In genomic region chr4:53705972-53706371, GRCh38 we compare ENCODE assay signal across 12 cellular contexts.
DNase-seq lines count a peak whose midpoint lies in the region; ATAC-seq, FAIRE-seq and TF ChIP-seq lines count a peak whose summit lies in the region.
"Had no signal": no experiment of that assay in that cellular context is flagged by ENCODE, and none has a peak within 500 bp of the region (broad histone marks: within the 10 kb centered on the region; RNA-seq: fewer than 3 reads in every experiment).

No MANE protein-coding gene starts in this region.

- DNase-seq in K562 (ENCODE audit: extremely low read depth in 1 of 4, low spot score in 3 of 4) (no peak), mesenteric fat pad (ENCODE audit: low spot score) (no peak), caudate nucleus (lab: John Stamatoyannopoulos, UW) (no peak), NCI-H1048 (lab: John Stamatoyannopoulos, UW) (no peak)
- no peak for DNase-seq in CD8-positive, alpha-beta memory T cell
- DNase-seq: H9, Peyer's patch had no signal

- no peak for TF ChIP-seq POLR2A in K562 (conservative IDR thresholded peaks at IDR 0.05)

- in situ Hi-C loops in K562 (cut with MboI), result loop anchor here (5.0 kb wide), 1 partner anchor 521 kb away; the partner anchor contains the start of gene PDGFRA

- H3K4me3 ChIP-seq in ACC112 (ENCODE audit: low read depth, low read length) (no peak overlapping the region), K562 (no peak overlapping the region)
- no peak overlapping the region for H3K4me3 ChIP-seq in CD8-positive, alpha-beta memory T cell (ENCODE audit: low read length)
- H3K4me3 ChIP-seq: Peyer's patch had no signal

- TF ChIP-seq EP300 in K562 (IDR thresholded peaks at IDR 0.05; ENCODE audit: low read length), result no peak

- no peaks in the 10 kb centered on the region for H3K9me1 ChIP-seq in K562 (ENCODE audit: control insufficient read depth, insufficient read depth, low read length)

- H3K27ac ChIP-seq in ACC112 (ENCODE audit: low read depth, low read length) (no peak overlapping the region), K562 (ENCODE audit: extremely low read depth, low read depth, low read length) (no peak overlapping the region), caudate nucleus (ENCODE audit: low read depth, low read length) (no peak overlapping the region)
- no peak overlapping the region for H3K27ac ChIP-seq in CD8-positive, alpha-beta memory T cell (ENCODE audit: low read depth, low read length)

- peaks cover 34 to 50% (median 37%) of the 10 kb centered on the region in 3 donors for H3K4me1 Mint-ChIP-seq in IgD-negative memory B cell
- H3K4me1 Mint-ChIP-seq in nephron, result peaks cover 33% of the 10 kb centered on the region
- peaks cover 5 to 12% (median 6%) of the 10 kb centered on the region in 3 donors for H3K4me1 Mint-ChIP-seq in CD8-positive, alpha-beta memory T cell

- no TSS peak for BruUV-seq in K562 (replicated peaks; lab: Mats Ljungman, UMichigan)

- peaks cover 48% of the 10 kb centered on the region for H3K4me1 ChIP-seq in ACC112 (ENCODE audit: control insufficient read depth, insufficient read depth, low read length, unreplicated experiment)
- H3K4me1 ChIP-seq in K562 (replicated peaks in 1 of 2; ENCODE audit: control insufficient read depth in 2 of 2, insufficient read depth in 2 of 2, low read length in 2 of 2), result no peaks in the 10 kb centered on the region; a peak in 1 of 5 replicates
- H3K4me1 ChIP-seq in CD8-positive, alpha-beta memory T cell (ENCODE audit: insufficient read depth, low read length), result no peaks in the 10 kb centered on the region
- H3K4me1 ChIP-seq: Caco-2 had no signal

- H3K79me2 ChIP-seq in ACC112 (ENCODE audit: control insufficient read depth, insufficient read depth, low read length, unreplicated experiment) (no peaks in the 10 kb centered on the region), K562 (ENCODE audit: control insufficient read depth, insufficient read depth, low read length) (no peaks in the 10 kb centered on the region)

- no peak for TF ChIP-seq RAD21 in K562 (CRISPR knock-in tag; conservative IDR thresholded peaks at IDR 0.05 in 1 of 2, IDR thresholded peaks at IDR 0.05 in 1 of 2)

- H3K9me3 Mint-ChIP-seq in IgD-negative memory B cell (no peaks in the 10 kb centered on the region), nephron (no peaks in the 10 kb centered on the region)
- H3K9me3 Mint-ChIP-seq in CD8-positive, alpha-beta memory T cell, result no peaks in the 10 kb centered on the region
- H3K9me3 Mint-ChIP-seq: H9 had no signal

- intact Hi-C loops in K562 (cut with micrococcal nuclease), result loop anchor here (5.0 kb wide), 1 partner anchor 526 kb away; no protein-coding TSS in a partner anchor

- H3K4me2 ChIP-seq in K562 (ENCODE audit: insufficient read depth, low read length), result no peak overlapping the region

- POLR2A ChIA-PET in K562 (lab: Yijun Ruan, JAX), result interaction anchor here (0.6 kb wide), 1 partner anchor 9 kb away, joined by 3 read pairs; no protein-coding TSS in a partner anchor
- POLR2A ChIA-PET in CD8-positive, alpha-beta memory T cell (lab: Charles Lee), result no interaction called here

- WGBS in K562 (ENCODE audit: insufficient coverage, low coverage, missing lambda C conversion rate), result 0% methylated on average over 4 of the region's 4 CpGs

- no peaks in the 10 kb centered on the region for H4K20me1 ChIP-seq in K562 (replicated peaks; ENCODE audit: control insufficient read depth, insufficient read depth, low read length)

- TF ChIP-seq CTCF in K562 (IDR thresholded peaks at IDR 0.05 in 2 of 3, conservative IDR thresholded peaks at IDR 0.05 in 1 of 3; ENCODE audit: insufficient read depth in 2 of 3, low read depth in 1 of 3, low read length in 3 of 3) (no peak), nephron (IDR thresholded peaks at IDR 0.05; ENCODE audit: unreplicated experiment in 3 of 3) (no peak)

- H2AFZ ChIP-seq in ACC112 (ENCODE audit: low read length, unreplicated experiment), result peak overlapping the region; percentile 42
- H2AFZ ChIP-seq in K562 (ENCODE audit: low read depth, low read length), result no peak overlapping the region

- CTCF ChIA-PET in K562 (lab: Yijun Ruan, JAX; ENCODE audit: low intra/inter-chr PET ratio), result no interaction called here
- CTCF ChIA-PET in CD8-positive, alpha-beta memory T cell (lab: Charles Lee), result no interaction called here

- H3K27me3 Mint-ChIP-seq in IgD-negative memory B cell (peaks cover 6% of the 10 kb centered on the region), nephron (ENCODE audit: low read depth) (peaks cover 13% of the 10 kb centered on the region)
- peaks cover 8 to 26% of the 10 kb centered on the region in 2 donors for H3K27me3 Mint-ChIP-seq in CD8-positive, alpha-beta memory T cell

- 0 out of 3 replicates have a peak, but pooled peaks have one; percentile 65 for ATAC-seq in K562
- ATAC-seq: Right ventricle myocardium inferior had no signal

- H3K4me3 Mint-ChIP-seq in IgD-negative memory B cell (peak overlapping the region in 1 of 4 donors; percentile 18), nephron (no peak overlapping the region)
- H3K4me3 Mint-ChIP-seq in CD8-positive, alpha-beta memory T cell, result no peak overlapping the region
- H3K4me3 Mint-ChIP-seq: H9 had no signal

- H3K27ac Mint-ChIP-seq in IgD-negative memory B cell (peak overlapping the region in 2 of 3 donors; percentile 67 to 73), nephron (peak overlapping the region; percentile 47 to 85 (median 77))
- H3K27ac Mint-ChIP-seq in CD8-positive, alpha-beta memory T cell, result peak overlapping the region in 1 of 8 donors; percentile 41
- H3K27ac Mint-ChIP-seq: H9 had no signal

- H3K9me3 ChIP-seq in K562 (replicated peaks; ENCODE audit: control insufficient read depth, insufficient read depth, low read depth, low read length), result no peaks in the 10 kb centered on the region
- no peaks in the 10 kb centered on the region for H3K9me3 ChIP-seq in CD8-positive, alpha-beta memory T cell (ENCODE audit: low read length)
- H3K9me3 ChIP-seq: Caco-2, Peyer's patch had no signal

- no peaks in the 10 kb centered on the region for H3K27me3 ChIP-seq in ACC112 (ENCODE audit: insufficient read depth, low read length)
- H3K27me3 ChIP-seq in K562 (ENCODE audit: control insufficient read depth in 2 of 2, insufficient read depth in 2 of 2, low read length in 2 of 2), result peaks cover 0 to 12% of the 10 kb centered on the region in 2 experiments; a peak in 2 of 5 replicates
- no peaks in the 10 kb centered on the region for H3K27me3 ChIP-seq in CD8-positive, alpha-beta memory T cell (ENCODE audit: insufficient read depth, low read length, poor library complexity, severe bottlenecking)
- H3K27me3 ChIP-seq: Peyer's patch had no signal

- H3K36me3 ChIP-seq in ACC112 (ENCODE audit: insufficient read depth, low read length) (no peaks in the 10 kb centered on the region), K562 (ENCODE audit: control insufficient read depth, insufficient read depth, low read length) (no peaks in the 10 kb centered on the region)
- H3K36me3 ChIP-seq in CD8-positive, alpha-beta memory T cell (ENCODE audit: insufficient read depth, low read length), result no peaks in the 10 kb centered on the region
- H3K36me3 ChIP-seq: Peyer's patch had no signal

- no peak overlapping the region for H3K9ac ChIP-seq in K562 (ENCODE audit: insufficient read depth in 1 of 2, low read depth in 2 of 2, low read length in 2 of 2)

- H3K36me3 Mint-ChIP-seq in IgD-negative memory B cell, result no peaks in the 10 kb centered on the region
- no peaks in the 10 kb centered on the region for H3K36me3 Mint-ChIP-seq in nephron (ENCODE audit: low read depth)
- H3K36me3 Mint-ChIP-seq in CD8-positive, alpha-beta memory T cell, result no peaks in the 10 kb centered on the region

- FAIRE-seq in K562 (lab: Jason Lieb, UNC), result no peak

TF ChIP-seq in K562, 482 proteins besides CTCF, POLR2A, EP300 and RAD21 (continues in another document):
- no peak for TF ChIP-seq EZH2 (IDR thresholded peaks at IDR 0.05; ENCODE audit: borderline replicate concordance, low read depth, low read length)
- TF ChIP-seq ARID2 (IDR thresholded peaks at IDR 0.05), result no peak
- no peak for TF ChIP-seq HDAC2 (IDR thresholded peaks at IDR 0.05)
- no peak for TF ChIP-seq KDM2B (CRISPR knock-in tag; IDR thresholded peaks at IDR 0.05)
- no peak for TF ChIP-seq MTA3 (IDR thresholded peaks at IDR 0.05; ENCODE audit: borderline replicate concordance)
- TF ChIP-seq ESRRA (IDR thresholded peaks at IDR 0.05; ENCODE audit: borderline replicate concordance, low read depth), result no peak
- TF ChIP-seq, protein P1, sequence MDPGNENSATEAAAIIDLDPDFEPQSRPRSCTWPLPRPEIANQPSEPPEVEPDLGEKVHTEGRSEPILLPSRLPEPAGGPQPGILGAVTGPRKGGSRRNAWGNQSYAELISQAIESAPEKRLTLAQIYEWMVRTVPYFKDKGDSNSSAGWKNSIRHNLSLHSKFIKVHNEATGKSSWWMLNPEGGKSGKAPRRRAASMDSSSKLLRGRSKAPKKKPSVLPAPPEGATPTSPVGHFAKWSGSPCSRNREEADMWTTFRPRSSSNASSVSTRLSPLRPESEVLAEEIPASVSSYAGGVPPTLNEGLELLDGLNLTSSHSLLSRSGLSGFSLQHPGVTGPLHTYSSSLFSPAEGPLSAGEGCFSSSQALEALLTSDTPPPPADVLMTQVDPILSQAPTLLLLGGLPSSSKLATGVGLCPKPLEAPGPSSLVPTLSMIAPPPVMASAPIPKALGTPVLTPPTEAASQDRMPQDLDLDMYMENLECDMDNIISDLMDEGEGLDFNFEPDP (CRISPR knock-in tag; IDR thresholded peaks at IDR 0.05), result no peak
- no peak for TF ChIP-seq HDAC8 (tag; IDR thresholded peaks at IDR 0.05)
- TF ChIP-seq MTA1 (IDR thresholded peaks at IDR 0.05; ENCODE audit: borderline replicate concordance), result no peak
- no peak for TF ChIP-seq ZBTB34 (CRISPR knock-in tag; IDR thresholded peaks at IDR 0.05)
- TF ChIP-seq JUN (IDR thresholded peaks at IDR 0.05; ENCODE audit: borderline replicate concordance, low read depth, low read length), result no peak
- no peak for TF ChIP-seq JUN (CRISPR knock-in tag; IDR thresholded peaks at IDR 0.05; ENCODE audit: borderline replicate concordance)
- no peak for TF ChIP-seq BACH1 (tag; IDR thresholded peaks at IDR 0.05)
